15 cellular contexts compared by ENCODE assay signal in the genomic region with DNA sequence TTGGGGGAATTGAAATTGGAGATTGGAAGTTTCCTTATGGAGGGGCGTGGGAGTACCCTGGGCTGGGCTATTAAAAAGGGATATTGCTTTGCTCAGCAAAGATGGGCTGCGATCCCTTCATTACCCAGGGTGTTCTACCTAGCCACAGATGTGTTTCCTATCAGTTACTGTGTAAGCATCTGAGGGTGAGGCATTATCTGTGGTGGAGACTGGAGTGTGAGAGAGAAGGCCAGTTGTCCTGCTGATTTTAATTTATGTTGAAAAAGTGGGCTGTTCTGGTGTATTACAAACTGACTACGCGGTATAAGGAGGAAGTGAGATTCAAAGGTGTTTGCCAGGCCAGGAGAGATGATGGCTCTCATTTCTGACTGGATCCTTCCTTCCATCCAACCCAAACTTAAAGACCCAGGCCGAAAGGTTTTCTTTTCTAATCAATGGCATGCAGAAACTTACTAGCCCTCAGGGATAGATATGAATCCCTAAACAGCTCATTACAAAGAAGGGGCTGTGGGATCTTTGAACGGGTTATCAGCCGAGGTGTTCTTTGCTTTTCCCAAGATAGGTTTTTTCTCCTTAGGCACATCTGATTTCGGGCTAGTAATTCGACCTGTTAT. TPM values are rescaled to one million over a fixed set of nuclear protein-coding genes. Genes with fewer than 3 reads are reported as not detected.
DNase-seq lines count a peak whose midpoint lies in the region; ATAC-seq, FAIRE-seq and TF ChIP-seq lines count a peak whose summit lies in the region.
"Had no signal": no experiment of that assay in that cellular context is flagged by ENCODE, and none has a peak within 500 bp of the region (broad histone marks: within the 10 kb centered on the region; RNA-seq: fewer than 3 reads in every experiment).

No MANE protein-coding gene starts in this region.

- H3K9me3 Mint-ChIP-seq in endodermal cell (no peaks in the 10 kb centered on the region), neural crest cell (no peaks in the 10 kb centered on the region)

- ATAC-seq in GM18867 (IDR thresholded peaks at IDR 0.05; ENCODE audit: unreplicated experiment) (no peak), HG03457 (IDR thresholded peaks at IDR 0.05; ENCODE audit: unreplicated experiment) (no peak)
- ATAC-seq: psoas muscle had no signal

- H3K36me3 ChIP-seq in BLaER1 treated with 17β-estradiol and CSF1 and Interleukin-3, amounts not matched to agents 10 nM and 100 nM, result peaks cover 11 to 86% (median 53%) of the 10 kb centered on the region in 11 experiments
- no peaks in the 10 kb centered on the region for H3K36me3 ChIP-seq in NT2/D1 (ENCODE audit: insufficient read depth, insufficient read length, low read length)
- H3K36me3 ChIP-seq in endodermal cell (ENCODE audit: control insufficient read depth, insufficient read depth, low read length), result peaks cover 45% of the 10 kb centered on the region
- no peaks in the 10 kb centered on the region for H3K36me3 ChIP-seq in OCI-LY7 (ENCODE audit: insufficient read depth, low read length)
- H3K36me3 ChIP-seq: left lung, thyroid gland had no signal

- H3K27ac Mint-ChIP-seq in endodermal cell (peak overlapping the region; percentile 89), neural crest cell (ENCODE audit: unreplicated experiment) (no peak overlapping the region)

- no peak for TF ChIP-seq CTCF in endodermal cell (conservative IDR thresholded peaks at IDR 0.05)
- no peak for TF ChIP-seq CTCF in neural crest cell (conservative IDR thresholded peaks at IDR 0.05)
- no peak for TF ChIP-seq CTCF in OCI-LY7 (conservative IDR thresholded peaks at IDR 0.05; ENCODE audit: low read length)

- no peak overlapping the region for H3K9ac ChIP-seq in BLaER1 treated with 17β-estradiol and CSF1 and Interleukin-3, amounts not matched to agents 10 nM and 100 nM
- peak overlapping the region; percentile 39 for H3K9ac ChIP-seq in NT2/D1 (ENCODE audit: insufficient read length, low read depth)
- H3K9ac ChIP-seq in endodermal cell (ENCODE audit: extremely low read depth, low read length, poor library complexity, severe bottlenecking), result peak overlapping the region; percentile 96

- peaks cover 41% of the 10 kb centered on the region for H3K36me3 Mint-ChIP-seq in endodermal cell (ENCODE audit: low read depth)
- H3K36me3 Mint-ChIP-seq in neural crest cell (ENCODE audit: low read depth), result peaks cover 4% of the 10 kb centered on the region

- H3K4me1 ChIP-seq in BLaER1 treated with 17β-estradiol and CSF1 and Interleukin-3, amounts not matched to agents 10 nM and 100 nM, result peaks cover 70 to 91% (median 81%) of the 10 kb centered on the region in 10 experiments
- H3K4me1 ChIP-seq in NT2/D1 (ENCODE audit: insufficient read depth, insufficient read length) (peaks cover 4% of the 10 kb centered on the region), endodermal cell (ENCODE audit: control insufficient read depth, insufficient read depth, low read length) (peaks cover 39% of the 10 kb centered on the region), OCI-LY7 (ENCODE audit: insufficient read depth, low read length, poor library complexity, severe bottlenecking) (peaks cover 10% of the 10 kb centered on the region)

- POLR2A ChIA-PET in OCI-LY7 (lab: Charles Lee), result no interaction called here

- H3K27ac ChIP-seq in BLaER1 treated with 17β-estradiol and CSF1 and Interleukin-3, amounts not matched to agents 10 nM and 100 nM, result no peak overlapping the region
- H3K27ac ChIP-seq in endodermal cell (ENCODE audit: low read depth, low read length), result peak overlapping the region; percentile 54
- no peak overlapping the region for H3K27ac ChIP-seq in OCI-LY7 (ENCODE audit: low read depth, low read length, poor library complexity, severe bottlenecking)
- H3K27ac ChIP-seq: left lung, thyroid gland had no signal

- 15 to 21% methylated on average over 4 to 9 of the region's 9 CpGs for WGBS in endodermal cell (ENCODE audit: insufficient coverage in 1 of 2, insufficient read length in 1 of 2), 2 experiments

- DNase-seq in NT2/D1 (ENCODE audit: low read depth, low spot score) (no peak), endodermal cell (peak; percentile 61), neural crest cell (ENCODE audit: low read depth, low spot score) (no peak), OCI-LY7 (ENCODE audit: low spot score) (no peak), GM19239 (ENCODE audit: insufficient read length, low spot score) (no peak)
- DNase-seq: C1 segment of cervical spinal cord, caudate nucleus, H7, left lung, psoas muscle, SHP77, thyroid gland had no signal

- H3K4me3 Mint-ChIP-seq in endodermal cell (peak overlapping the region; percentile 99), neural crest cell (peak overlapping the region; percentile 95)

- H3K9me3 ChIP-seq in BLaER1 treated with 17β-estradiol and CSF1 and Interleukin-3, amounts not matched to agents 10 nM and 100 nM (replicated peaks in 1 of 11), result no peaks in the 10 kb centered on the region
- H3K9me3 ChIP-seq in NT2/D1 (ENCODE audit: insufficient read depth, low read length), result no peaks in the 10 kb centered on the region
- H3K9me3 ChIP-seq in endodermal cell (ENCODE audit: control insufficient read depth, low read length), result no peaks in the 10 kb centered on the region
- H3K9me3 ChIP-seq in OCI-LY7 (ENCODE audit: low read length), result no peaks in the 10 kb centered on the region
- H3K9me3 ChIP-seq: left lung, psoas muscle, thyroid gland had no signal

- H3K4me3 ChIP-seq in BLaER1 treated with 17β-estradiol and CSF1 and Interleukin-3, amounts not matched to agents 10 nM and 100 nM, result no peak overlapping the region
- H3K4me3 ChIP-seq in NT2/D1 (ENCODE audit: insufficient read length, low read depth) (no peak overlapping the region), endodermal cell (ENCODE audit: low read length) (peak overlapping the region; percentile 92), OCI-LY7 (ENCODE audit: low read depth, low read length, poor library complexity, severe bottlenecking) (no peak overlapping the region)
- H3K4me3 ChIP-seq: left lung, thyroid gland had no signal

- intact Hi-C loops in OCI-LY7 (cut with micrococcal nuclease; ENCODE audit: unreplicated experiment), result no loop called here

- H3K9me2 ChIP-seq in OCI-LY7 (ENCODE audit: insufficient read depth, low read length), result no peaks in the 10 kb centered on the region

- peaks cover 85 to 100% (median 98%) of the 10 kb centered on the region in 11 experiments for H4K20me1 ChIP-seq in BLaER1 treated with 17β-estradiol and CSF1 and Interleukin-3, amounts not matched to agents 10 nM and 100 nM
- H4K20me1 ChIP-seq in OCI-LY7 (ENCODE audit: insufficient read depth, low read length), result no peaks in the 10 kb centered on the region; the same call in 1 of the 2 replicates

- H3K27me3 Mint-ChIP-seq in endodermal cell (ENCODE audit: insufficient read depth) (no peaks in the 10 kb centered on the region), neural crest cell (ENCODE audit: low read depth) (peaks cover 3% of the 10 kb centered on the region)

- H3K4me2 ChIP-seq in BLaER1 treated with 17β-estradiol and CSF1 and Interleukin-3, amounts not matched to agents 10 nM and 100 nM, result peak overlapping the region in 6 of 11 experiments; percentile 1 to 89 (median 33); a peak in 7 of 22 replicates
- no peak overlapping the region for H3K4me2 ChIP-seq in OCI-LY7 (ENCODE audit: low read length)

- H3K4me1 Mint-ChIP-seq in endodermal cell (peaks cover 76% of the 10 kb centered on the region), neural crest cell (peaks cover 91% of the 10 kb centered on the region)

- H2AFZ ChIP-seq in OCI-LY7 (ENCODE audit: low read length), result no peak overlapping the region

- CTCF ChIA-PET in OCI-LY7 (lab: Charles Lee; ENCODE audit: unreplicated experiment), result no interaction called here

- FAIRE-seq in GM19239 (lab: Jason Lieb, UNC), result no peak

- no peaks in the 10 kb centered on the region for H3K27me3 ChIP-seq in BLaER1 treated with 17β-estradiol and CSF1 and Interleukin-3, amounts not matched to agents 10 nM and 100 nM
- H3K27me3 ChIP-seq in NT2/D1 (ENCODE audit: insufficient read depth, insufficient read length) (no peaks in the 10 kb centered on the region), endodermal cell (ENCODE audit: control insufficient read depth, insufficient read depth, low read length, poor library complexity, severe bottlenecking) (no peaks in the 10 kb centered on the region)
- H3K27me3 ChIP-seq: thyroid gland had no signal

- no TSS peak for BruUV-seq in OCI-LY7 (replicated peaks; lab: Mats Ljungman, UMichigan)

- no peaks in the 10 kb centered on the region for H3K79me2 ChIP-seq in OCI-LY7 (ENCODE audit: insufficient read depth, low read depth, low read length)

RNA-seq across cellular contexts. Expression of a gene that starts 7.6 kb away (rescaled TPM):
- total RNA-seq in endodermal cell (100 to 1,000 TPM in 1 of 2 donors, 10 to 100 TPM in 1; 73.2 to 105 TPM), neural crest cell (34.8 and 39.7 TPM in 2 replicates), OCI-LY7 (2022) (8.0 and 8.5 TPM in 2 replicates)
- 29.9 TPM for polyA plus RNA-seq in endodermal cell (2013, experiment 1 of 2)
- polyA plus RNA-seq in endodermal cell (2013, experiment 2 of 2), result 29.0 TPM
- total RNA-seq in OCI-LY7 (2014; rRNA removed; shearing (Covaris generic)), result 1.3 and 2.8 TPM in 2 replicates

Comparison
In these comparisons a context has a peak if more than half of its experiments do, and no peak if none do; other contexts are left out.
1. H3K9ac ChIP-seq: peak in NT2/D1 (single experiment) and endodermal cell (single experiment); none in BLaER1 treated with 17β-estradiol and CSF1 and Interleukin-3, amounts not matched to agents 10 nM and 100 nM (0 of 11).